8 cellular contexts compared by ENCODE assay signal in the genomic region with DNA sequence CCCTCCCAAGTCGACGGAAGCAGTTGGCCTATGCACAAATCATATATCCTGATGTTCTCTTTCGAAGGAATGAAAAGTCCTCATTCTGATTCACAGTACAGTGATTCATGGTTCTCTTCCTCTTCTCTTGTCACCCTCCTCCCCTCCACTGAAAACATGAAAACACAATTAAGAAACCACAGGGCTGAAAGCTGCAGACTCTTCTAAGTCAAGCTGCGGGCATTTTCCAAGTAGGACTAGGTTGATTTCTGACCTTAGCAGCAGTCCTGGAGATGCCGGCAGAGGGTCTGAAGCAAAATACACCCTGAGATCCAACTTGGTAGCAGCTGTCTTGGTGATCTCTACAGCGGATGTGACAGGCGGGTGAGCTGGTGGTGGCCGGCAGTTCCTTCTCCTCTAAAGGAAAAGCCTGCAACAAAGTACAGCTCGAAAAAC. TPM values are rescaled to one million over a fixed set of nuclear protein-coding genes. Genes with fewer than 3 reads are reported as not detected.
DNase-seq lines count a peak whose midpoint lies in the region; ATAC-seq, FAIRE-seq and TF ChIP-seq lines count a peak whose summit lies in the region.

No MANE protein-coding gene starts in this region.

- in situ Hi-C loops in KBM-7 (cut with MboI; ENCODE audit: low pct_unique_long_range_greater_than_20kb, low sequenced_read_pairs), result no loop called here

- 76% methylated on average over 9 of the region's 9 CpGs for WGBS in prostate gland

- H3K36me3 ChIP-seq in bronchial epithelial cell (ENCODE audit: control insufficient read depth, insufficient read depth, low read length) (no peaks in the 10 kb centered on the region), Caco-2 (ENCODE audit: control insufficient read depth, insufficient read depth, low read length) (no peaks in the 10 kb centered on the region), prostate gland (no peaks in the 10 kb centered on the region)
- H3K36me3 ChIP-seq in naive thymus-derived CD4-positive, alpha-beta T cell (ENCODE audit: control insufficient read depth in 2 of 3, insufficient read depth in 3 of 3, low read length in 3 of 3), result no peaks in the 10 kb centered on the region

- POLR2A ChIA-PET in naive thymus-derived CD4-positive, alpha-beta T cell (lab: Charles Lee), result no interaction called here
- POLR2A ChIA-PET in Caco-2 (lab: Charles Lee), result no interaction called here

- H3K27me3 Mint-ChIP-seq in naive thymus-derived CD4-positive, alpha-beta T cell, result peaks cover 25 to 85% (median 39%) of the 10 kb centered on the region in 5 donors
- H3K27me3 Mint-ChIP-seq in Caco-2 (ENCODE audit: insufficient read depth, unreplicated experiment), result no peaks in the 10 kb centered on the region

- peaks cover 0 to 7% (median 2%) of the 10 kb centered on the region in 5 donors for H3K36me3 Mint-ChIP-seq in naive thymus-derived CD4-positive, alpha-beta T cell
- no peaks in the 10 kb centered on the region for H3K36me3 Mint-ChIP-seq in Caco-2 (ENCODE audit: insufficient read depth, unreplicated experiment)

- H3K4me1 Mint-ChIP-seq in naive thymus-derived CD4-positive, alpha-beta T cell, result peaks cover 14 to 40% (median 19%) of the 10 kb centered on the region in 7 donors
- no peaks in the 10 kb centered on the region for H3K4me1 Mint-ChIP-seq in Caco-2 (ENCODE audit: low read depth, unreplicated experiment)

- FAIRE-seq in bronchial epithelial cell (lab: Jason Lieb, UNC), result no peak

- no peaks in the 10 kb centered on the region for H3K9me3 ChIP-seq in naive thymus-derived CD4-positive, alpha-beta T cell (ENCODE audit: control insufficient read depth in 2 of 3, low read length in 3 of 3)
- H3K9me3 ChIP-seq in Caco-2 (no peaks in the 10 kb centered on the region), prostate gland (no peaks in the 10 kb centered on the region)

- peaks cover 0 to 4% (median 0%) of the 10 kb centered on the region in 11 donors for H3K9me3 Mint-ChIP-seq in naive thymus-derived CD4-positive, alpha-beta T cell
- H3K9me3 Mint-ChIP-seq in Caco-2 (ENCODE audit: unreplicated experiment), result no peaks in the 10 kb centered on the region

- TF ChIP-seq POLR2A in prostate gland (IDR thresholded peaks at IDR 0.05), result no peak

- ATAC-seq in GM19467 (IDR thresholded peaks at IDR 0.05; ENCODE audit: unreplicated experiment) (peak; percentile 40), GM21528 (IDR thresholded peaks at IDR 0.05; ENCODE audit: low FRiP score, unreplicated experiment) (no peak)
- ATAC-seq in naive thymus-derived CD4-positive, alpha-beta T cell, result peak; percentile 67

- H3K27ac Mint-ChIP-seq in naive thymus-derived CD4-positive, alpha-beta T cell, result peak overlapping the region in 2 of 9 donors; percentile 0 to 62
- no peak overlapping the region for H3K27ac Mint-ChIP-seq in Caco-2 (ENCODE audit: unreplicated experiment)

- intact Hi-C loops in naive thymus-derived CD4-positive, alpha-beta T cell (cut with micrococcal nuclease), result loop anchor here in 1 of 2 donors (5.0 to 10.0 kb wide), 2 partner anchors 42 to 499 kb away; a partner anchor contains a TSS
- intact Hi-C loops in Caco-2 (cut with micrococcal nuclease; ENCODE audit: unreplicated experiment), result no loop called here
- intact Hi-C loops in prostate gland (cut with DNase I), result no loop called here

- DNase-seq in KBM-7 (peak; percentile 63), bronchial epithelial cell (ENCODE audit: low read depth) (peak; percentile 94), Caco-2 (no peak), prostate gland (ENCODE audit: low spot score) (no peak), NCI-H2107 treated with DMSO at 0.1 percent for 48 hours (lab: John Stamatoyannopoulos, UW; ENCODE audit: unreplicated experiment) (no peak)
- DNase-seq in naive thymus-derived CD4-positive, alpha-beta T cell, result peak in 1 of 9 donors; percentile 26

- H3K27me3 ChIP-seq in bronchial epithelial cell (ENCODE audit: control insufficient read depth, insufficient read depth, low read length), result no peaks in the 10 kb centered on the region
- peaks cover 3 to 11% of the 10 kb centered on the region in 2 donors for H3K27me3 ChIP-seq in naive thymus-derived CD4-positive, alpha-beta T cell (ENCODE audit: control insufficient read depth in 2 of 2, insufficient read depth in 2 of 2, low read length in 2 of 2)
- H3K27me3 ChIP-seq in Caco-2 (replicated peaks; ENCODE audit: control insufficient read depth, insufficient read depth, low read length), result no peaks in the 10 kb centered on the region
- no peaks in the 10 kb centered on the region for H3K27me3 ChIP-seq in prostate gland (replicated peaks; ENCODE audit: insufficient read depth)

- TF ChIP-seq CTCF in bronchial epithelial cell (IDR thresholded peaks at IDR 0.05; ENCODE audit: insufficient read depth, low read length, severe bottlenecking) (no peak), Caco-2 (IDR thresholded peaks at IDR 0.05; ENCODE audit: insufficient read depth in 1 of 2, low read depth in 1 of 2, low read length in 1 of 2, severe bottlenecking in 1 of 2, unreplicated experiment in 1 of 2) (no peak), prostate gland (IDR thresholded peaks at IDR 0.05) (no peak)

- H3K4me1 ChIP-seq in naive thymus-derived CD4-positive, alpha-beta T cell (ENCODE audit: control insufficient read depth in 2 of 2, insufficient read depth in 2 of 2, low read length in 2 of 2), result no peaks in the 10 kb centered on the region
- H3K4me1 ChIP-seq in Caco-2, result no peaks in the 10 kb centered on the region
- H3K4me1 ChIP-seq in prostate gland (replicated peaks), result peaks cover 3% of the 10 kb centered on the region

- CTCF ChIA-PET in naive thymus-derived CD4-positive, alpha-beta T cell (lab: Charles Lee), result interaction anchor here (0.6 kb wide), 1 partner anchor 197 kb away, joined by 3 read pairs; no protein-coding TSS in a partner anchor
- CTCF ChIA-PET in Caco-2 (lab: Charles Lee), result no interaction called here

- H3K27ac ChIP-seq in naive thymus-derived CD4-positive, alpha-beta T cell (ENCODE audit: low read depth, low read length), result no peak overlapping the region
- peak overlapping the region in 1 of 2 donors; percentile 22 for H3K27ac ChIP-seq in prostate gland

- peak overlapping the region in 6 of 10 donors; percentile 4 to 67 (median 42) for H3K4me3 Mint-ChIP-seq in naive thymus-derived CD4-positive, alpha-beta T cell
- H3K4me3 Mint-ChIP-seq in Caco-2 (ENCODE audit: unreplicated experiment), result no peak overlapping the region

- BruUV-seq in Caco-2 (replicated peaks; lab: Mats Ljungman, UMichigan), result no TSS peak

- H3K4me3 ChIP-seq in bronchial epithelial cell (ENCODE audit: low read depth, low read length) (no peak overlapping the region), Caco-2 (ENCODE audit: low read depth, low read length) (no peak overlapping the region), prostate gland (no peak overlapping the region)
- no peak overlapping the region for H3K4me3 ChIP-seq in naive thymus-derived CD4-positive, alpha-beta T cell (ENCODE audit: low read length)

RNA-seq across cellular contexts. Expression of a gene that starts 6.2 kb away (rescaled TPM):
- 5.8 and 8.8 TPM in 2 replicates for total RNA-seq in bronchial epithelial cell
- total RNA-seq in naive thymus-derived CD4-positive, alpha-beta T cell, result 1 to 10 TPM in 2 of 5 experiments, under 1 TPM in 3; 0.08 to 9.7 (median 0.10) TPM
- not detected for polyA plus RNA-seq in naive thymus-derived CD4-positive, alpha-beta T cell
- total RNA-seq in Caco-2 (2022), result 2.1 and 4.3 TPM in 2 replicates
- total RNA-seq in prostate gland, result 10 to 100 TPM; 13.5 to 15.4 TPM

Comparison
In these comparisons a context has a peak if more than half of its experiments do, and no peak if none do; other contexts are left out.
1. DNase-seq: peak in KBM-7 (single experiment) and bronchial epithelial cell (single experiment); none in Caco-2 (0 of 2), prostate gland (single experiment) and NCI-H2107 treated with DMSO at 0.1 percent for 48 hours (single experiment).